Comparison of ENCODE assay signal across 8 cellular contexts in genomic region chr6:134317471-134318131, GRCh38. TPM values are rescaled to one million over a fixed set of nuclear protein-coding genes. Genes with fewer than 3 reads are reported as not detected.
DNase-seq lines count a peak whose midpoint lies in the region; ATAC-seq and TF ChIP-seq lines count a peak whose summit lies in the region.

Gene SGK1 (minus strand): TSS chr6:134318112. CDS start chr6:134317460, 652 bp downstream.

- H3K36me3 Mint-ChIP-seq in chondrocyte (ENCODE audit: low read depth) = no peaks in the 10 kb centered on the region

- peak within 1 kb of the TSS; percentile 80 for H3K4me3 Mint-ChIP-seq in chondrocyte (ENCODE audit: unreplicated experiment)

- peak within 1 kb of the TSS; percentile 63 for H3K4me3 ChIP-seq in skeletal muscle cell (ENCODE audit: low read depth, low read length)

- peak; percentile 37 for DNase-seq in AG08395 (ENCODE audit: low spot score)
- DNase-seq in HCEC 1CT = peak; percentile 32
- DNase-seq in T-helper 9 cell = peak; percentile 4
- no peak for DNase-seq in chondrocyte (ENCODE audit: low spot score)
- peak; percentile 54 for DNase-seq in iris pigment epithelial cell (ENCODE audit: low read depth)
- DNase-seq in skeletal muscle cell (ENCODE audit: low read depth) = peak; percentile 23
- no peak for DNase-seq in NCI-H2081 treated with DMSO at 0.1 percent for 48 hours (lab: John Stamatoyannopoulos, UW)

- no peak for ATAC-seq in HG02981 (IDR thresholded peaks at IDR 0.05; ENCODE audit: unreplicated experiment)

- TF ChIP-seq CTCF in chondrocyte (IDR thresholded peaks at IDR 0.05) = peak; percentile 46

- H3K4me1 Mint-ChIP-seq in chondrocyte (ENCODE audit: low read depth) = peaks cover 22% of the 10 kb centered on the region

- H3K9me3 Mint-ChIP-seq in chondrocyte (ENCODE audit: low read depth) = no peaks in the 10 kb centered on the region

- peaks cover 2% of the 10 kb centered on the region for H3K27me3 Mint-ChIP-seq in chondrocyte (ENCODE audit: low read depth)

- H3K27ac Mint-ChIP-seq in chondrocyte (ENCODE audit: unreplicated experiment) = no peak within 1 kb of the TSS

RNA-seq across cellular contexts. Expression of gene SGK1, which starts in this region (rescaled TPM):
- 91.0 to 128 TPM (median 102 TPM) in 3 replicates for total RNA-seq in chondrocyte

Comparison
In these comparisons a context has a peak if more than half of its experiments do, and no peak if none do; other contexts are left out.
1. DNase-seq: peak in AG08395 (single experiment), HCEC 1CT (single experiment), T-helper 9 cell (single experiment), iris pigment epithelial cell (single experiment) and skeletal muscle cell (single experiment); none in chondrocyte (single experiment) and NCI-H2081 treated with DMSO at 0.1 percent for 48 hours (single experiment).